9 cellular contexts compared by ENCODE assay signal in genomic region chr4:139815646-139816601, GRCh38.
DNase-seq lines count a peak whose midpoint lies in the region; ATAC-seq and TF ChIP-seq lines count a peak whose summit lies in the region.
"Had no signal": no experiment of that assay in that cellular context is flagged by ENCODE, and none has a peak within 500 bp of the region (broad histone marks: within the 10 kb centered on the region; RNA-seq: fewer than 3 reads in every experiment).

No MANE protein-coding gene starts in this region.

- no peaks in the 10 kb centered on the region for H3K4me1 Mint-ChIP-seq in effector memory CD8-positive, alpha-beta T cell (ENCODE audit: low read depth in 2 of 2)

- H3K27me3 ChIP-seq in smooth muscle cell (ENCODE audit: low read depth), result no peaks in the 10 kb centered on the region

- no peak for ATAC-seq in effector memory CD8-positive, alpha-beta T cell (replicated peaks)

- DNase-seq in AG20443 (ENCODE audit: low spot score), result peak; percentile 81
- DNase-seq in LHCN-M2 (ENCODE audit: low read depth), result peak; percentile 69
- DNase-seq in astrocyte of the spinal cord (ENCODE audit: low read depth, low spot score), result peak; percentile 81
- peak; percentile 63 for DNase-seq in iPS-NIHi7 (ENCODE audit: extremely low spot score)
- DNase-seq in smooth muscle cell (lab: John Stamatoyannopoulos, UW; ENCODE audit: unreplicated experiment), result no peak
- no peak for DNase-seq in HK-2 (ENCODE audit: unreplicated experiment)
- no peak for DNase-seq in GM13976 (ENCODE audit: low spot score)
- DNase-seq in effector memory CD8-positive, alpha-beta T cell, result no peak

- no peaks in the 10 kb centered on the region for H3K9me3 ChIP-seq in smooth muscle cell (replicated peaks; ENCODE audit: low read depth)
- H3K9me3 ChIP-seq: HAP-1 had no signal

- H3K36me3 ChIP-seq in smooth muscle cell (ENCODE audit: low read depth), result no peaks in the 10 kb centered on the region
- H3K36me3 ChIP-seq: HAP-1 had no signal

- H3K4me2 ChIP-seq in smooth muscle cell, result peak overlapping the region; percentile 84

- H3K79me2 ChIP-seq in smooth muscle cell (ENCODE audit: low read depth), result peaks cover 12% of the 10 kb centered on the region

- in situ Hi-C loops in astrocyte of the spinal cord (cut with HindIII; ENCODE audit: low sequenced_read_pairs) (no loop called here), GM13976 (cut with MboI; ENCODE audit: low sequenced_read_pairs, unreplicated experiment) (no loop called here)

- TF ChIP-seq CTCF in astrocyte of the spinal cord (IDR thresholded peaks at IDR 0.05; ENCODE audit: low read depth, low read length) (no peak), smooth muscle cell (IDR thresholded peaks at IDR 0.05; ENCODE audit: borderline replicate concordance, insufficient read depth, poor library complexity, severe bottlenecking) (no peak), GM13976 (IDR thresholded peaks at IDR 0.05; ENCODE audit: borderline replicate concordance, control extremely low read depth, extremely low read depth, insufficient read depth, missing control alignments) (no peak)

- H3K27ac ChIP-seq in smooth muscle cell (ENCODE audit: low read depth), result peak overlapping the region; percentile 73

- peaks cover 24% of the 10 kb centered on the region for H3K4me1 ChIP-seq in smooth muscle cell (ENCODE audit: low read depth)

- H3K4me3 Mint-ChIP-seq in effector memory CD8-positive, alpha-beta T cell, result no peak overlapping the region

- peaks cover 43% of the 10 kb centered on the region for H4K20me1 ChIP-seq in smooth muscle cell (ENCODE audit: low read depth)

- 17% methylated on average over 24 of the region's 24 CpGs for WGBS in smooth muscle cell (ENCODE audit: low lambda C conversion rate)

- H3K36me3 Mint-ChIP-seq in effector memory CD8-positive, alpha-beta T cell (ENCODE audit: insufficient read depth), result peaks cover 6% of the 10 kb centered on the region

- peak overlapping the region; percentile 79 for H3K9ac ChIP-seq in smooth muscle cell (ENCODE audit: low read depth)

- no peak overlapping the region for H3K27ac Mint-ChIP-seq in effector memory CD8-positive, alpha-beta T cell

- peaks cover 12% of the 10 kb centered on the region for H3F3A ChIP-seq in smooth muscle cell (ENCODE audit: low read depth)

- H2AFZ ChIP-seq in smooth muscle cell (ENCODE audit: low read depth), result no peak overlapping the region

- H3K4me3 ChIP-seq in astrocyte of the spinal cord (ENCODE audit: low read depth, low read length) (peak overlapping the region; percentile 50), smooth muscle cell (peak overlapping the region; percentile 44)
- H3K4me3 ChIP-seq: HAP-1 had no signal

- H3K27me3 Mint-ChIP-seq in effector memory CD8-positive, alpha-beta T cell, result peaks cover 15 to 18% of the 10 kb centered on the region in 2 donors

- H3K9me3 Mint-ChIP-seq in effector memory CD8-positive, alpha-beta T cell, result no peaks in the 10 kb centered on the region

Comparison
In these comparisons a context has a peak if more than half of its experiments do, and no peak if none do; other contexts are left out.
1. DNase-seq: peak in AG20443 (single experiment), LHCN-M2 (single experiment), astrocyte of the spinal cord (single experiment) and iPS-NIHi7 (single experiment); none in smooth muscle cell (single experiment), HK-2 (single experiment), GM13976 (single experiment) and effector memory CD8-positive, alpha-beta T cell (0 of 3).